In genomic region chr14:92719890-92720323, GRCh38 we compare ENCODE assay signal across 13 cellular contexts. TPM values are rescaled to one million over a fixed set of nuclear protein-coding genes. Genes with fewer than 3 reads are reported as not detected.
DNase-seq lines count a peak whose midpoint lies in the region; ATAC-seq and TF ChIP-seq lines count a peak whose summit lies in the region.
"Had no signal": no experiment of that assay in that cellular context is flagged by ENCODE, and none has a peak within 500 bp of the region (broad histone marks: within the 10 kb centered on the region; RNA-seq: fewer than 3 reads in every experiment).

No MANE protein-coding gene starts in this region.

- peaks cover 2% of the 10 kb centered on the region for H3K4me1 ChIP-seq in colonic mucosa
- peaks cover 3 to 14% of the 10 kb centered on the region in 2 donors for H3K4me1 ChIP-seq in mucosa of rectum (ENCODE audit: control insufficient read depth in 2 of 2, insufficient read depth in 2 of 2, low read length in 2 of 2)
- H3K4me1 ChIP-seq in upper lobe of left lung: peaks cover 11 to 23% (median 18%) of the 10 kb centered on the region in 4 donors
- no peaks in the 10 kb centered on the region for H3K4me1 ChIP-seq in mesendoderm (ENCODE audit: control insufficient read depth, low read depth, low read length)

- no peak overlapping the region for H2AK5ac ChIP-seq in mesendoderm (ENCODE audit: low read length)

- H3K36me3 ChIP-seq in colonic mucosa (no peaks in the 10 kb centered on the region), mucosa of rectum (ENCODE audit: control insufficient read depth in 2 of 2, insufficient read depth in 2 of 2, low read length in 2 of 2) (peaks cover 0 to 6% of the 10 kb centered on the region in 2 donors), upper lobe of left lung (peaks cover 0 to 10% (median 1%) of the 10 kb centered on the region in 4 donors), mesendoderm (ENCODE audit: control insufficient read depth, insufficient read depth, low read length) (peaks cover 1% of the 10 kb centered on the region)
- H3K36me3 ChIP-seq: neutrophil had no signal

- H4K5ac ChIP-seq in mesendoderm (ENCODE audit: low read length): no peak overlapping the region

- H2BK15ac ChIP-seq in mesendoderm (replicated peaks; ENCODE audit: low read depth): no peak overlapping the region

- no peak overlapping the region for H2BK5ac ChIP-seq in mesendoderm (ENCODE audit: low read length)

- ATAC-seq in upper lobe of left lung (ENCODE audit: low FRiP score in 2 of 2): peak in 1 of 2 donors; percentile 39
- no peak for ATAC-seq in HG02763 (IDR thresholded peaks at IDR 0.05; ENCODE audit: unreplicated experiment)
- ATAC-seq: T-helper 17 cell had no signal

- no peak overlapping the region for H3K18ac ChIP-seq in mesendoderm (ENCODE audit: low read length)

- H3K27ac ChIP-seq in colonic mucosa: peak overlapping the region; percentile 46
- H3K27ac ChIP-seq in mucosa of rectum (ENCODE audit: low read depth in 2 of 2, low read length in 2 of 2): peak overlapping the region; percentile 61 to 71
- H3K27ac ChIP-seq in upper lobe of left lung: peak overlapping the region in 3 of 4 donors; percentile 37 to 55 (median 49)
- no peak overlapping the region for H3K27ac ChIP-seq in mesendoderm (ENCODE audit: low read depth, low read length)
- H3K27ac ChIP-seq: neutrophil had no signal

- H3K4ac ChIP-seq in mesendoderm (ENCODE audit: low read depth, low read length): no peak overlapping the region

- TF ChIP-seq CTCF in colonic mucosa (IDR thresholded peaks at IDR 0.05) (no peak), upper lobe of left lung (IDR thresholded peaks at IDR 0.05) (no peak)

- no peaks in the 10 kb centered on the region for H3K27me3 ChIP-seq in colonic mucosa
- H3K27me3 ChIP-seq in mucosa of rectum (ENCODE audit: control insufficient read depth in 2 of 2, insufficient read depth in 2 of 2, low read length in 2 of 2): no peaks in the 10 kb centered on the region
- no peaks in the 10 kb centered on the region for H3K27me3 ChIP-seq in upper lobe of left lung
- no peaks in the 10 kb centered on the region for H3K27me3 ChIP-seq in mesendoderm (ENCODE audit: insufficient read depth, low read length, poor library complexity)

- TF ChIP-seq POLR2A in upper lobe of left lung (IDR thresholded peaks at IDR 0.05): no peak

- intact Hi-C loops in colonic mucosa (cut with DNase I): no loop called here

- H3K4me3 ChIP-seq in colonic mucosa (no peak overlapping the region), mucosa of rectum (ENCODE audit: low read length in 2 of 2) (no peak overlapping the region), upper lobe of left lung (no peak overlapping the region), mesendoderm (ENCODE audit: low read length) (no peak overlapping the region)

- H3K79me2 ChIP-seq in mesendoderm (ENCODE audit: control insufficient read depth, insufficient read depth, low read length): no peaks in the 10 kb centered on the region

- no peak overlapping the region for H3K4me2 ChIP-seq in mesendoderm (ENCODE audit: low read length)

- H4K8ac ChIP-seq in mesendoderm (ENCODE audit: low read depth, low read length): no peak overlapping the region

- H2BK120ac ChIP-seq in mesendoderm (ENCODE audit: low read depth, low read length): no peak overlapping the region

- no peak overlapping the region for H3K23ac ChIP-seq in mesendoderm (ENCODE audit: low read length)

- peak; percentile 23 for DNase-seq in NCI-H1092 treated with DMSO at 0.1 percent for 48 hours (lab: John Stamatoyannopoulos, UW)
- no peak for DNase-seq in NCI-H1092 (lab: John Stamatoyannopoulos, UW)
- DNase-seq in colonic mucosa: peak; percentile 88
- no peak for DNase-seq in upper lobe of left lung
- DNase-seq in mesendoderm: no peak
- DNase-seq in NCI-H1105 treated with DMSO at 0.1 percent for 48 hours (lab: John Stamatoyannopoulos, UW): no peak
- DNase-seq: GF-D8; immature natural killer cell; stimulated activated CD4-positive, alpha-beta T cell treated with anti-CD3 and anti-CD28 coated beads, Interleukin-2, amount 100 ng/mL, for 48 hours; T-helper 17 cell had no signal

- H3K56ac ChIP-seq in mesendoderm (ENCODE audit: low read length): no peak overlapping the region

- no peak for TF ChIP-seq EP300 in upper lobe of left lung (IDR thresholded peaks at IDR 0.05)

- no peak overlapping the region for H3K9ac ChIP-seq in colonic mucosa (ENCODE audit: low read depth in 2 of 2, low read length in 2 of 2)
- H3K9ac ChIP-seq in mucosa of rectum (ENCODE audit: low read depth in 1 of 2, low read length in 2 of 2): no peak overlapping the region
- no peak overlapping the region for H3K9ac ChIP-seq in mesendoderm (ENCODE audit: low read length)

- WGBS in upper lobe of left lung, 2 donors: 55 to 73% methylated on average over 5 of the region's 5 CpGs
- no CpG with 5 or more reads among the region's 5 CpGs for WGBS in mesendoderm (ENCODE audit: extremely low coverage, insufficient coverage, low lambda C conversion rate)

- H3K9me3 ChIP-seq in colonic mucosa: no peaks in the 10 kb centered on the region
- H3K9me3 ChIP-seq in mucosa of rectum (ENCODE audit: control insufficient read depth in 2 of 2, low read length in 2 of 2): no peaks in the 10 kb centered on the region
- H3K9me3 ChIP-seq in upper lobe of left lung: no peaks in the 10 kb centered on the region
- H3K9me3 ChIP-seq: neutrophil had no signal

- peaks cover 2% of the 10 kb centered on the region for H3K79me1 ChIP-seq in mesendoderm (ENCODE audit: low read length)

RNA-seq across cellular contexts. Expression of gene LGMN, which starts 28.5 kb away (rescaled TPM):
- total RNA-seq in colonic mucosa (100 to 1,000 TPM in 1 of 2 donors, 10 to 100 TPM in 1; 70.0 to 107 TPM), upper lobe of left lung (100 to 1,000 TPM in 3 of 6 donors, 10 to 100 TPM in 3; 53.4 to 222 (median 123) TPM)
- polyA plus RNA-seq in mesendoderm (2013, experiment 1 of 2): 37.8 TPM
- polyA plus RNA-seq in mesendoderm (2013, experiment 2 of 2): 38.3 TPM

Comparison
In these comparisons a context has a peak if more than half of its experiments do, and no peak if none do; other contexts are left out.
1. DNase-seq: peak in NCI-H1092 treated with DMSO at 0.1 percent for 48 hours (single experiment) and colonic mucosa (single experiment); none in NCI-H1092 (single experiment), upper lobe of left lung (0 of 2), mesendoderm (single experiment) and NCI-H1105 treated with DMSO at 0.1 percent for 48 hours (single experiment).